Comparison of ENCODE assay signal across 24 cellular contexts in the genomic region with DNA sequence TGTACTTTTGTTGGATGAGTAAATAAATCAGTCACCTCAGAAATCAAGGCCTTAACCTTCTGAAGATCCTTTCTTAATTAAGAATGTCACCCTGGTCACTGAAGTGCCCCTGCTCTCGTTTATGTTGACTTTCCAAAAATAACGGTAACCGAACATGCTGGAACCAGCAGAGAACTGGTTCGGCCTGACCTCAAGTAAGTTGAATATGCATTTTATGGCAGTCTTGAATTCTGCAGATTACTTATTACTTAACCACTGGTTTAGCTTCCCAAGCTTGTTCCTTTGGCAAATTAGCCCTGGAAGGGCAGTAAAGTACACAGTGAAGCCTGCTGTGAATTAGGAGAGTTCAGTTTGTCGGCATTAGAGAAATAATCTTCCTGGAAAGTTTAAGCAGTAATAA. TPM values are rescaled to one million over a fixed set of nuclear protein-coding genes. Genes with fewer than 3 reads are reported as not detected.
A peak's percentile ranks its signal among the peaks of the same experiment; 100 is the strongest.
DNase-seq lines count a peak whose midpoint lies in the region; ATAC-seq and TF ChIP-seq lines count a peak whose summit lies in the region.
"Had no signal": no experiment of that assay in that cellular context is flagged by ENCODE, and none has a peak within 500 bp of the region (broad histone marks: within the 10 kb centered on the region; RNA-seq: fewer than 3 reads in every experiment).

No MANE protein-coding gene starts in this region.

- no peaks in the 10 kb centered on the region for H3K9me2 ChIP-seq in OCI-LY1 (ENCODE audit: low read depth, low read length)

- no peaks in the 10 kb centered on the region for H4K20me1 ChIP-seq in OCI-LY1 (ENCODE audit: insufficient read depth, low read length)

- H3K4me2 ChIP-seq in OCI-LY1 (ENCODE audit: low read length), result no peak overlapping the region

- no peak overlapping the region for H2AFZ ChIP-seq in OCI-LY1 (ENCODE audit: low read length)

- no peak overlapping the region for H3K4me3 ChIP-seq in OCI-LY1 (ENCODE audit: low read depth, low read length, poor library complexity, severe bottlenecking)
- H3K4me3 ChIP-seq: body of pancreas, gastroesophageal sphincter, K562, left ventricle myocardium inferior, SK-N-MC, suprapubic skin had no signal

- H3K79me2 ChIP-seq in OCI-LY1 (ENCODE audit: insufficient read depth, low read length), result peaks cover 77% of the 10 kb centered on the region

- H3K4me3 Mint-ChIP-seq in T-helper 2 cell treated with Interferon-gamma antibody and Interleukin-4, amounts not matched to agents 5 μg/mL and 100 μg/mL, for 36 hours, result peak overlapping the region; percentile 61
- no peak overlapping the region for H3K4me3 Mint-ChIP-seq in central memory CD8-positive, alpha-beta T cell
- peak overlapping the region; percentile 61 for H3K4me3 Mint-ChIP-seq in natural killer cell

- TF ChIP-seq CTCF in OCI-LY1 (IDR thresholded peaks at IDR 0.05; ENCODE audit: low read length) (no peak), natural killer cell (IDR thresholded peaks at IDR 0.05) (no peak)

- intact Hi-C loops in natural killer cell (cut with micrococcal nuclease), result no loop called here

- H3K4me1 ChIP-seq in OCI-LY1 (ENCODE audit: insufficient read depth, low read length, severe bottlenecking), result peaks cover 13% of the 10 kb centered on the region
- H3K4me1 ChIP-seq: BE2C had no signal

- no peaks in the 10 kb centered on the region for H3K27me3 ChIP-seq in OCI-LY1 (ENCODE audit: insufficient read depth, low read length)
- H3K27me3 ChIP-seq: BE2C, body of pancreas, gastroesophageal sphincter, suprapubic skin had no signal

- H3K27ac ChIP-seq in OCI-LY1 (ENCODE audit: low read depth, low read length, poor library complexity, severe bottlenecking), result peak overlapping the region; percentile 18
- H3K27ac ChIP-seq: epithelial cell of prostate, gastroesophageal sphincter, left ventricle myocardium inferior, SK-N-MC, suprapubic skin had no signal

- peaks cover 93% of the 10 kb centered on the region for H3K36me3 ChIP-seq in OCI-LY1 (ENCODE audit: insufficient read depth, low read length)

- H3K36me3 Mint-ChIP-seq in T-helper 2 cell treated with Interferon-gamma antibody and Interleukin-4, amounts not matched to agents 5 μg/mL and 100 μg/mL, for 36 hours (ENCODE audit: low read depth), result peaks cover 67% of the 10 kb centered on the region
- H3K36me3 Mint-ChIP-seq in central memory CD8-positive, alpha-beta T cell (ENCODE audit: insufficient read depth), result peaks cover 82% of the 10 kb centered on the region
- peaks cover 10% of the 10 kb centered on the region for H3K36me3 Mint-ChIP-seq in natural killer cell

- H3K4me1 Mint-ChIP-seq in T-helper 2 cell treated with Interferon-gamma antibody and Interleukin-4, amounts not matched to agents 5 μg/mL and 100 μg/mL, for 36 hours (ENCODE audit: low read depth), result peaks cover 35% of the 10 kb centered on the region
- H3K4me1 Mint-ChIP-seq in central memory CD8-positive, alpha-beta T cell, result peaks cover 46% of the 10 kb centered on the region
- H3K4me1 Mint-ChIP-seq in natural killer cell, result peaks cover 42 to 57% of the 10 kb centered on the region in 2 donors

- H3K9ac ChIP-seq in OCI-LY1 (ENCODE audit: low read length), result no peak overlapping the region

- H3K9me3 Mint-ChIP-seq in T-helper 2 cell treated with Interferon-gamma antibody and Interleukin-4, amounts not matched to agents 5 μg/mL and 100 μg/mL, for 36 hours, result no peaks in the 10 kb centered on the region
- H3K9me3 Mint-ChIP-seq in central memory CD8-positive, alpha-beta T cell, result no peaks in the 10 kb centered on the region
- H3K9me3 Mint-ChIP-seq in natural killer cell, result no peaks in the 10 kb centered on the region

- no peak overlapping the region for H3K27ac Mint-ChIP-seq in T-helper 2 cell treated with Interferon-gamma antibody and Interleukin-4, amounts not matched to agents 5 μg/mL and 100 μg/mL, for 36 hours
- peak overlapping the region; percentile 32 for H3K27ac Mint-ChIP-seq in central memory CD8-positive, alpha-beta T cell (ENCODE audit: low read depth)
- H3K27ac Mint-ChIP-seq in natural killer cell, result peak overlapping the region; percentile 72 to 76

- no peaks in the 10 kb centered on the region for H3F3A ChIP-seq in OCI-LY1 (ENCODE audit: insufficient read depth, low read length)

- DNase-seq in T-helper 2 cell treated with Interferon-gamma antibody and Interleukin-4, amounts not matched to agents 5 μg/mL and 100 μg/mL, for 36 hours (ENCODE audit: low spot score), result no peak
- no peak for DNase-seq in T-helper 2 cell
- DNase-seq in central memory CD8-positive, alpha-beta T cell (ENCODE audit: low spot score in 2 of 2), result no peak
- DNase-seq in natural killer cell, result no peak
- no peak for DNase-seq in HPDE6-E6E7 (ENCODE audit: extremely low spot score)
- DNase-seq: 8988T; activated CD4-positive, alpha-beta T cell treated with anti-CD3 and anti-CD28 coated beads, Interleukin-2, amount 50 U/mL, for 4 hours; activated gamma-delta T cell; BE2C; body of pancreas; cortex of kidney; DMS 273 treated with DMSO at 0.1 percent for 48 hours; left ventricle myocardium inferior; NCI-H187 treated with DMSO at 0.1 percent for 48 hours; stimulated activated CD4-positive, alpha-beta T cell treated with anti-CD3 and anti-CD28 coated beads, Interleukin-4, amount 100 ng/mL, for 1 hour had no signal

- no peak for ATAC-seq in central memory CD8-positive, alpha-beta T cell (replicated peaks; ENCODE audit: extremely low read depth, poor library complexity, severe bottlenecking)
- ATAC-seq in natural killer cell, result no peak
- no peak for ATAC-seq in GM18511 (IDR thresholded peaks at IDR 0.05; ENCODE audit: unreplicated experiment)
- no peak for ATAC-seq in GM18502 (IDR thresholded peaks at IDR 0.05; ENCODE audit: poor library complexity, unreplicated experiment)
- ATAC-seq: body of pancreas, gastroesophageal sphincter, K562 had no signal

- H3K9me3 ChIP-seq in OCI-LY1 (ENCODE audit: low read length), result no peaks in the 10 kb centered on the region
- H3K9me3 ChIP-seq: BE2C, body of pancreas, gastroesophageal sphincter, left ventricle myocardium inferior, suprapubic skin had no signal

- H3K27me3 Mint-ChIP-seq in T-helper 2 cell treated with Interferon-gamma antibody and Interleukin-4, amounts not matched to agents 5 μg/mL and 100 μg/mL, for 36 hours (ENCODE audit: low read depth), result no peaks in the 10 kb centered on the region
- H3K27me3 Mint-ChIP-seq in central memory CD8-positive, alpha-beta T cell, result no peaks in the 10 kb centered on the region
- H3K27me3 Mint-ChIP-seq in natural killer cell (ENCODE audit: low read depth in 2 of 2), result no peaks in the 10 kb centered on the region

RNA-seq across cellular contexts. Expression of a gene that starts 12.2 kb away (rescaled TPM):
- 100 to 1,000 TPM; 133 to 139 (median 137) TPM for total RNA-seq in natural killer cell

RNA-seq across cellular contexts. Expression of a gene that starts 26.7 kb away (rescaled TPM):
- total RNA-seq in natural killer cell, result 1 to 10 TPM; 1.2 to 2.9 (median 2.3) TPM
- total RNA-seq: left ventricle myocardium inferior, skeletal muscle tissue had no signal
